Comparison of ENCODE assay signal across 10 cellular contexts in genomic region chr16:57689772-57690558, GRCh38. TPM values are rescaled to one million over a fixed set of nuclear protein-coding genes. Genes with fewer than 3 reads are reported as not detected.
DNase-seq lines count a peak whose midpoint lies in the region; ATAC-seq, FAIRE-seq and TF ChIP-seq lines count a peak whose summit lies in the region.
"Had no signal": no experiment of that assay in that cellular context is flagged by ENCODE, and none has a peak within 500 bp of the region (broad histone marks: within the 10 kb centered on the region; RNA-seq: fewer than 3 reads in every experiment).

No MANE protein-coding gene starts in this region.

- H3K79me2 ChIP-seq in smooth muscle cell (ENCODE audit: low read depth) = no peaks in the 10 kb centered on the region

- 0 out of 2 replicates have a peak, but pooled peaks have one; percentile 43 for TF ChIP-seq POLR2A in GM12891 (IDR thresholded peaks at IDR 0.05; ENCODE audit: low read depth, low read length)

- H3K4me3 ChIP-seq in smooth muscle cell = no peak overlapping the region
- H3K4me3 ChIP-seq: ovary had no signal

- no peak overlapping the region for H2AFZ ChIP-seq in smooth muscle cell (ENCODE audit: low read depth)

- WGBS in smooth muscle cell (ENCODE audit: low lambda C conversion rate) = 75% methylated on average over 13 of the region's 13 CpGs

- no peaks in the 10 kb centered on the region for H4K20me1 ChIP-seq in smooth muscle cell (ENCODE audit: low read depth)

- no peak overlapping the region for H3K4me2 ChIP-seq in smooth muscle cell

- H3K9me3 ChIP-seq in smooth muscle cell (replicated peaks; ENCODE audit: low read depth) = no peaks in the 10 kb centered on the region
- H3K9me3 ChIP-seq: ovary had no signal

- no peaks in the 10 kb centered on the region for H3F3A ChIP-seq in smooth muscle cell (ENCODE audit: low read depth)

- H3K27me3 ChIP-seq in smooth muscle cell (ENCODE audit: low read depth) = no peaks in the 10 kb centered on the region
- H3K27me3 ChIP-seq: ovary had no signal

- no peak overlapping the region for H3K9ac ChIP-seq in smooth muscle cell (ENCODE audit: low read depth)

- no peaks in the 10 kb centered on the region for H3K4me1 ChIP-seq in smooth muscle cell (ENCODE audit: low read depth)

- peak; percentile 98 for FAIRE-seq in GM12891 (lab: Jason Lieb, UNC)
- FAIRE-seq: astrocyte had no signal

- no peak for TF ChIP-seq CTCF in smooth muscle cell (IDR thresholded peaks at IDR 0.05; ENCODE audit: borderline replicate concordance, insufficient read depth, poor library complexity, severe bottlenecking)

- peak; percentile 77 for ATAC-seq in GM21723 (IDR thresholded peaks at IDR 0.05; ENCODE audit: unreplicated experiment)
- ATAC-seq in GM18498 (IDR thresholded peaks at IDR 0.05; ENCODE audit: unreplicated experiment) = no peak
- ATAC-seq in sciatic nerve = no peak

- peak; percentile 70 for DNase-seq in GM12891 (ENCODE audit: insufficient read length, low spot score)
- DNase-seq in OCI-M2 (lab: John Stamatoyannopoulos, UW; ENCODE audit: unreplicated experiment) = peak; percentile 19
- DNase-seq in dermis blood vessel endothelial cell = peak; percentile 42
- no peak for DNase-seq in nucleus accumbens (lab: John Stamatoyannopoulos, UW)
- DNase-seq in sciatic nerve (ENCODE audit: low spot score) = no peak
- DNase-seq in smooth muscle cell (lab: John Stamatoyannopoulos, UW; ENCODE audit: unreplicated experiment) = no peak

- intact Hi-C loops in sciatic nerve (cut with DNase I) = no loop called here

- H3K27ac ChIP-seq in smooth muscle cell (ENCODE audit: low read depth) = no peak overlapping the region
- H3K27ac ChIP-seq: ovary had no signal

- H3K36me3 ChIP-seq in smooth muscle cell (ENCODE audit: low read depth) = no peaks in the 10 kb centered on the region
- H3K36me3 ChIP-seq: ovary had no signal

TF ChIP-seq in GM12891, 5 proteins besides CTCF, POLR2A, EP300 and RAD21:
- TF ChIP-seq POU2F2 (IDR thresholded peaks at IDR 0.05; ENCODE audit: low read depth, low read length) (peak; percentile 84), POLR2AphosphoS5 (IDR thresholded peaks at IDR 0.05; ENCODE audit: low read depth, low read length) (peak; percentile 58; the same call in 1 of the 2 replicates), SPI1 (IDR thresholded peaks at IDR 0.05; ENCODE audit: low read depth, low read length) (no peak), TAF1 (IDR thresholded peaks at IDR 0.05; ENCODE audit: low read depth, low read length) (0 out of 2 replicates have a peak, but pooled peaks have one; percentile 38), PAX5 (IDR thresholded peaks at IDR 0.05; ENCODE audit: insufficient read depth, low read length, severe bottlenecking) (peak; percentile 85)

RNA-seq across cellular contexts. Expression of gene DRC7, which starts 4.6 kb away (rescaled TPM):
- 0.55 TPM for polyA plus RNA-seq in GM12891 (2012; ENCODE audit: low read depth, missing spikeins)
- 0.09 TPM in 1 of 2 replicates, not detected in the other for total RNA-seq in dermis blood vessel endothelial cell
- total RNA-seq in sciatic nerve = not detected
- 0.94 TPM in 1 of 2 replicates, not detected in the other for total RNA-seq in smooth muscle cell
- polyA plus RNA-seq in smooth muscle cell = not detected in 2 replicates
- total RNA-seq: astrocyte had no signal

RNA-seq across cellular contexts. Expression of gene ADGRG3, which starts 21.9 kb away (rescaled TPM):
- polyA plus RNA-seq in GM12891 (2012; ENCODE audit: low read depth, missing spikeins) = not detected
- total RNA-seq in dermis blood vessel endothelial cell (2.7 and 4.6 TPM in 2 replicates), sciatic nerve (4.6 TPM), smooth muscle cell (0.13 TPM in 1 of 2 replicates, not detected in the other)
- polyA plus RNA-seq in smooth muscle cell = not detected in 2 replicates
- total RNA-seq: astrocyte had no signal

RNA-seq across cellular contexts. Expression of gene KATNB1, which starts 45.6 kb away (rescaled TPM):
- 17.3 TPM for polyA plus RNA-seq in GM12891 (2012; ENCODE audit: low read depth, missing spikeins)
- total RNA-seq in dermis blood vessel endothelial cell (26.2 and 48.3 TPM in 2 replicates), sciatic nerve (14.7 TPM), smooth muscle cell (11.9 and 15.5 TPM in 2 replicates)
- polyA plus RNA-seq in smooth muscle cell = 14.2 and 23.6 TPM in 2 replicates

Comparison
In these comparisons a context has a peak if more than half of its experiments do, and no peak if none do; other contexts are left out.
1. DNase-seq: peak in GM12891 (single experiment), OCI-M2 (single experiment) and dermis blood vessel endothelial cell (single experiment); none in nucleus accumbens (0 of 56), sciatic nerve (single experiment) and smooth muscle cell (single experiment).